Comparison of ENCODE assay signal across 1 cellular context in genomic region chr2:108787209-108787558, GRCh38.
TF ChIP-seq lines count a peak whose summit lies in the region.

No MANE protein-coding gene starts in this region.

TF ChIP-seq in GM12878, 131 proteins besides CTCF, POLR2A, EP300 and RAD21 (continued from another document):
- no peak for TF ChIP-seq CUX1 (IDR thresholded peaks at IDR 0.05; ENCODE audit: insufficient replicate concordance, low read depth, low read length)
- no peak for TF ChIP-seq CREB1 (IDR thresholded peaks at IDR 0.05; ENCODE audit: low read depth)
- no peak for TF ChIP-seq RB1 (IDR thresholded peaks at IDR 0.05; ENCODE audit: borderline replicate concordance)
